ENCODE assay signal across 3 cellular contexts in the genomic region with DNA sequence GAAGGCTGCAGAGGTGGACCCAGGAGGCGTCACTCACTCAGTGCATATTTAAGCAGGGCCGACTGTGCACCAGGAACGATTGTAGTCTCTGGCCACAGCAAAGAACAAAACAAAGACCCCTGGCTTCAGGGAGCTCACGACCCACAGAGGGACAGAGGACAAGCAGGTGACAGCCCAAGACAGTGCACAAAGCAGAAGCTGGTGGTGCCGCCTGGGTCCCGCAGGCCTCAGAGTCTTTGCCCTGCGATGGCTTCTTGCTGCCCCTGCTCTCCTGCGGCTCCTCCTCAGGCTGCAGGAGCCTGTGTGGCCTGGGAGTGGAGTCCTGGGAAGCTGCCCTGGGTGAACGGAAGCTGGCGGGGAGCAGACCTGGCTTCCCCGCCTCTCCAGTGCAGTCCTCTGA.
"Had no signal": no experiment of that assay in that cellular context is flagged by ENCODE, and none has a peak within 500 bp of the region (broad histone marks: within the 10 kb centered on the region; RNA-seq: fewer than 3 reads in every experiment).

No MANE protein-coding gene starts in this region.

- H3K4me3 ChIP-seq: GM12878 had no signal

- DNase-seq: GDM1, GF-D8 had no signal
